1 cellular context compared by ENCODE assay signal in the genomic region with DNA sequence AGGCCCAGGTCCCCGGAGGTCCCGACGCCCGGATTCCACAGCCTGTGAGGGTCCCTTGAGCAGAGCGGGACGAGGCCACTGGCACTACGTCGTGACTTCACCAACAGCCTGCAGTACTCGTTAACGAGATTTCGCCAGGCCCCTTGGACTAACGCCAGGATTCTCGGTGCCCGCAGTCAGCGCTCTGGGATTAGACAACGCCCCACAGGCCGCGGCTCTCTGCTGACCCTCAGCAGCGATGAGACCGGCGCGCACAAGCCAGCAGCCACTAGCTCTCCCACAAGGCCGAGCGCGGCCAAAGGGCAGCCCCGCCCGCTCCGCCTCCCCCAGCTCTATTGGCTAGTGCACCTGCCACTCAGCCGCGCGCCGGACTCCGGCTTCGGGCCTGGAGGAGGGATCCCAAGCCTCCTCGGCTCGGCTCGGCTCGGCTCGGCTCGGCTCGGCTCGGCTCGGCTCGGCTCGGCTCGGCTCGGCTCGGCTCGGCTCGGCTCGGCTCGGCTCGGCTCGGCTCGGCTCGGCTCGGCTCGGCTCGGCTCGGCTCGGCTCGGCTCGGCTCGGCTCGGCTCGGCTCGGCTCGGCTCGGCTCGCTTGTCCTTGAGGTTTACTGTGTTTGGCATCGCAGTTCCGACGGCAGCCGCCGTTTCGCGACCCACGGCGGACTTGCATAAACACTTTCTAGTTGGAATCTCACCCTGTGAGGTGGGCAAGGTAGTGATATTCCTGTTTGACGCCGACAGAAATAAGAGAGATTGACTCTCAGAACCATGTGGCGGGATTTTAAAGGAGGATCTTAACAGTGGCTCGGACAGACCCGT.
TF ChIP-seq lines count a peak whose summit lies in the region.

No MANE protein-coding gene starts in this region.

TF ChIP-seq in HepG2, 621 proteins besides CTCF, POLR2A, EP300 and RAD21 (continued from another document and continues in another):
- TF ChIP-seq, protein P1, sequence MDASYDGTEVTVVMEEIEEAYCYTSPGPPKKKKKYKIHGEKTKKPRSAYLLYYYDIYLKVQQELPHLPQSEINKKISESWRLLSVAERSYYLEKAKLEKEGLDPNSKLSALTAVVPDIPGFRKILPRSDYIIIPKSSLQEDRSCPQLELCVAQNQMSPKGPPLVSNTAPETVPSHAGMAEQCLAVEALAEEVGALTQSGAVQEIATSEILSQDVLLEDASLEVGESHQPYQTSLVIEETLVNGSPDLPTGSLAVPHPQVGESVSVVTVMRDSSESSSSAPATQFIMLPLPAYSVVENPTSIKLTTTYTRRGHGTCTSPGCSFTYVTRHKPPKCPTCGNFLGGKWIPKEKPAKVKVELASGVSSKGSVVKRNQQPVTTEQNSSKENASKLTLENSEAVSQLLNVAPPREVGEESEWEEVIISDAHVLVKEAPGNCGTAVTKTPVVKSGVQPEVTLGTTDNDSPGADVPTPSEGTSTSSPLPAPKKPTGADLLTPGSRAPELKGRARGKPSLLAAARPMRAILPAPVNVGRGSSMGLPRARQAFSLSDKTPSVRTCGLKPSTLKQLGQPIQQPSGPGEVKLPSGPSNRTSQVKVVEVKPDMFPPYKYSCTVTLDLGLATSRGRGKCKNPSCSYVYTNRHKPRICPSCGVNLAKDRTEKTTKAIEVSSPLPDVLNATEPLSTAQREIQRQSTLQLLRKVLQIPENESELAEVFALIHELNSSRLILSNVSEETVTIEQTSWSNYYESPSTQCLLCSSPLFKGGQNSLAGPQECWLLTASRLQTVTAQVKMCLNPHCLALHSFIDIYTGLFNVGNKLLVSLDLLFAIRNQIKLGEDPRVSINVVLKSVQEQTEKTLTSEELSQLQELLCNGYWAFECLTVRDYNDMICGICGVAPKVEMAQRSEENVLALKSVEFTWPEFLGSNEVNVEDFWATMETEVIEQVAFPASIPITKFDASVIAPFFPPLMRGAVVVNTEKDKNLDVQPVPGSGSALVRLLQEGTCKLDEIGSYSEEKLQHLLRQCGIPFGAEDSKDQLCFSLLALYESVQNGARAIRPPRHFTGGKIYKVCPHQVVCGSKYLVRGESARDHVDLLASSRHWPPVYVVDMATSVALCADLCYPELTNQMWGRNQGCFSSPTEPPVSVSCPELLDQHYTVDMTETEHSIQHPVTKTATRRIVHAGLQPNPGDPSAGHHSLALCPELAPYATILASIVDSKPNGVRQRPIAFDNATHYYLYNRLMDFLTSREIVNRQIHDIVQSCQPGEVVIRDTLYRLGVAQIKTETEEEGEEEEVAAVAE (CRISPR knock-in tag; IDR thresholded peaks at IDR 0.05; ENCODE audit: borderline replicate concordance): 0 out of 2 replicates have a peak, but pooled peaks have one; percentile 41
- TF ChIP-seq NR2F1 (CRISPR knock-in tag; IDR thresholded peaks at IDR 0.05) (peak; percentile 35 to 42; a peak in 1 of 4 replicates), BHLHE40 (IDR thresholded peaks at IDR 0.05; ENCODE audit: low read length) (0 out of 2 replicates have a peak, but pooled peaks have one; percentile 31), AKAP8 (CRISPR knock-in tag; IDR thresholded peaks at IDR 0.05) (no peak), ZNF678 (CRISPR knock-in tag; IDR thresholded peaks at IDR 0.05) (0 out of 2 replicates have a peak, but pooled peaks have one; percentile 46), ZNF746 (CRISPR knock-in tag; IDR thresholded peaks at IDR 0.05) (0 out of 2 replicates have a peak, but pooled peaks have one; percentile 30), PAF1 (CRISPR knock-in tag; IDR thresholded peaks at IDR 0.05) (no peak), MTF1 (CRISPR knock-in tag; IDR thresholded peaks at IDR 0.05) (no peak), PRPF4 (IDR thresholded peaks at IDR 0.05; ENCODE audit: low read depth, low read length, poor library complexity, severe bottlenecking) (no peak), KLF9 (CRISPR knock-in tag; IDR thresholded peaks at IDR 0.05; ENCODE audit: low read depth) (no peak), NFKBIZ (CRISPR knock-in tag; IDR thresholded peaks at IDR 0.05) (peak; percentile 69; the same call in 1 of the 2 replicates), ZNF546 (CRISPR knock-in tag; conservative IDR thresholded peaks at IDR 0.05) (peak; percentile 76; the same call in 1 of the 2 replicates), ZMAT3 (CRISPR knock-in tag; conservative IDR thresholded peaks at IDR 0.05) (peak; percentile 95), ZNF430 (CRISPR knock-in tag; IDR thresholded peaks at IDR 0.05) (peak; percentile 88), BORCS8-MEF2B (CRISPR knock-in tag; IDR thresholded peaks at IDR 0.05) (peak; percentile 83), ZNF10 (CRISPR knock-in tag; IDR thresholded peaks at IDR 0.05; ENCODE audit: borderline replicate concordance, low read depth) (no peak), CBFB (CRISPR knock-in tag; IDR thresholded peaks at IDR 0.05) (peak; percentile 52), NBN (conservative IDR thresholded peaks at IDR 0.05) (no peak), ZNF333 (CRISPR knock-in tag; IDR thresholded peaks at IDR 0.05; ENCODE audit: borderline replicate concordance) (no peak; the same call in 1 of the 2 replicates), ZNF709 (CRISPR knock-in tag; IDR thresholded peaks at IDR 0.05) (no peak), CEBPG (CRISPR knock-in tag; IDR thresholded peaks at IDR 0.05) (0 out of 2 replicates have a peak, but pooled peaks have one; percentile 17), AGO1 (IDR thresholded peaks at IDR 0.05; ENCODE audit: low read depth, low read length, poor library complexity, severe bottlenecking) (no peak), ZFP37 (CRISPR knock-in tag; IDR thresholded peaks at IDR 0.05; ENCODE audit: borderline replicate concordance) (peak; percentile 81)
- TF ChIP-seq, protein P2, sequence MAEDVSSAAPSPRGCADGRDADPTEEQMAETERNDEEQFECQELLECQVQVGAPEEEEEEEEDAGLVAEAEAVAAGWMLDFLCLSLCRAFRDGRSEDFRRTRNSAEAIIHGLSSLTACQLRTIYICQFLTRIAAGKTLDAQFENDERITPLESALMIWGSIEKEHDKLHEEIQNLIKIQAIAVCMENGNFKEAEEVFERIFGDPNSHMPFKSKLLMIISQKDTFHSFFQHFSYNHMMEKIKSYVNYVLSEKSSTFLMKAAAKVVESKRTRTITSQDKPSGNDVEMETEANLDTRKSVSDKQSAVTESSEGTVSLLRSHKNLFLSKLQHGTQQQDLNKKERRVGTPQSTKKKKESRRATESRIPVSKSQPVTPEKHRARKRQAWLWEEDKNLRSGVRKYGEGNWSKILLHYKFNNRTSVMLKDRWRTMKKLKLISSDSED (CRISPR knock-in tag; IDR thresholded peaks at IDR 0.05): no peak
- TF ChIP-seq, protein P3, sequence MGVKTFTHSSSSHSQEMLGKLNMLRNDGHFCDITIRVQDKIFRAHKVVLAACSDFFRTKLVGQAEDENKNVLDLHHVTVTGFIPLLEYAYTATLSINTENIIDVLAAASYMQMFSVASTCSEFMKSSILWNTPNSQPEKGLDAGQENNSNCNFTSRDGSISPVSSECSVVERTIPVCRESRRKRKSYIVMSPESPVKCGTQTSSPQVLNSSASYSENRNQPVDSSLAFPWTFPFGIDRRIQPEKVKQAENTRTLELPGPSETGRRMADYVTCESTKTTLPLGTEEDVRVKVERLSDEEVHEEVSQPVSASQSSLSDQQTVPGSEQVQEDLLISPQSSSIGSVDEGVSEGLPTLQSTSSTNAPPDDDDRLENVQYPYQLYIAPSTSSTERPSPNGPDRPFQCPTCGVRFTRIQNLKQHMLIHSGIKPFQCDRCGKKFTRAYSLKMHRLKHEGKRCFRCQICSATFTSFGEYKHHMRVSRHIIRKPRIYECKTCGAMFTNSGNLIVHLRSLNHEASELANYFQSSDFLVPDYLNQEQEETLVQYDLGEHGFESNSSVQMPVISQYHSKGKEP (CRISPR knock-in tag; IDR thresholded peaks at IDR 0.05): no peak; the same call in 1 of the 2 replicates
- TF ChIP-seq, protein P4, sequence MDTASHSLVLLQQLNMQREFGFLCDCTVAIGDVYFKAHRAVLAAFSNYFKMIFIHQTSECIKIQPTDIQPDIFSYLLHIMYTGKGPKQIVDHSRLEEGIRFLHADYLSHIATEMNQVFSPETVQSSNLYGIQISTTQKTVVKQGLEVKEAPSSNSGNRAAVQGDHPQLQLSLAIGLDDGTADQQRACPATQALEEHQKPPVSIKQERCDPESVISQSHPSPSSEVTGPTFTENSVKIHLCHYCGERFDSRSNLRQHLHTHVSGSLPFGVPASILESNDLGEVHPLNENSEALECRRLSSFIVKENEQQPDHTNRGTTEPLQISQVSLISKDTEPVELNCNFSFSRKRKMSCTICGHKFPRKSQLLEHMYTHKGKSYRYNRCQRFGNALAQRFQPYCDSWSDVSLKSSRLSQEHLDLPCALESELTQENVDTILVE (CRISPR knock-in tag; IDR thresholded peaks at IDR 0.05): peak; percentile 88
- TF ChIP-seq, protein P5, sequence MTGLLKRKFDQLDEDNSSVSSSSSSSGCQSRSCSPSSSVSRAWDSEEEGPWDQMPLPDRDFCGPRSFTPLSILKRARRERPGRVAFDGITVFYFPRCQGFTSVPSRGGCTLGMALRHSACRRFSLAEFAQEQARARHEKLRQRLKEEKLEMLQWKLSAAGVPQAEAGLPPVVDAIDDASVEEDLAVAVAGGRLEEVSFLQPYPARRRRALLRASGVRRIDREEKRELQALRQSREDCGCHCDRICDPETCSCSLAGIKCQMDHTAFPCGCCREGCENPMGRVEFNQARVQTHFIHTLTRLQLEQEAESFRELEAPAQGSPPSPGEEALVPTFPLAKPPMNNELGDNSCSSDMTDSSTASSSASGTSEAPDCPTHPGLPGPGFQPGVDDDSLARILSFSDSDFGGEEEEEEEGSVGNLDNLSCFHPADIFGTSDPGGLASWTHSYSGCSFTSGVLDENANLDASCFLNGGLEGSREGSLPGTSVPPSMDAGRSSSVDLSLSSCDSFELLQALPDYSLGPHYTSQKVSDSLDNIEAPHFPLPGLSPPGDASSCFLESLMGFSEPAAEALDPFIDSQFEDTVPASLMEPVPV (CRISPR knock-in tag; IDR thresholded peaks at IDR 0.05): peak; percentile 82
- TF ChIP-seq, protein P6, sequence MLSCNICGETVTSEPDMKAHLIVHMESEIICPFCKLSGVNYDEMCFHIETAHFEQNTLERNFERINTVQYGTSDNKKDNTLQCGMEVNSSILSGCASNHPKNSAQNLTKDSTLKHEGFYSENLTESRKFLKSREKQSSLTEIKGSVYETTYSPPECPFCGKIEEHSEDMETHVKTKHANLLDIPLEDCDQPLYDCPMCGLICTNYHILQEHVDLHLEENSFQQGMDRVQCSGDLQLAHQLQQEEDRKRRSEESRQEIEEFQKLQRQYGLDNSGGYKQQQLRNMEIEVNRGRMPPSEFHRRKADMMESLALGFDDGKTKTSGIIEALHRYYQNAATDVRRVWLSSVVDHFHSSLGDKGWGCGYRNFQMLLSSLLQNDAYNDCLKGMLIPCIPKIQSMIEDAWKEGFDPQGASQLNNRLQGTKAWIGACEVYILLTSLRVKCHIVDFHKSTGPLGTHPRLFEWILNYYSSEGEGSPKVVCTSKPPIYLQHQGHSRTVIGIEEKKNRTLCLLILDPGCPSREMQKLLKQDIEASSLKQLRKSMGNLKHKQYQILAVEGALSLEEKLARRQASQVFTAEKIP (CRISPR knock-in tag; IDR thresholded peaks at IDR 0.05; ENCODE audit: borderline replicate concordance): no peak
- TF ChIP-seq, protein P7, sequence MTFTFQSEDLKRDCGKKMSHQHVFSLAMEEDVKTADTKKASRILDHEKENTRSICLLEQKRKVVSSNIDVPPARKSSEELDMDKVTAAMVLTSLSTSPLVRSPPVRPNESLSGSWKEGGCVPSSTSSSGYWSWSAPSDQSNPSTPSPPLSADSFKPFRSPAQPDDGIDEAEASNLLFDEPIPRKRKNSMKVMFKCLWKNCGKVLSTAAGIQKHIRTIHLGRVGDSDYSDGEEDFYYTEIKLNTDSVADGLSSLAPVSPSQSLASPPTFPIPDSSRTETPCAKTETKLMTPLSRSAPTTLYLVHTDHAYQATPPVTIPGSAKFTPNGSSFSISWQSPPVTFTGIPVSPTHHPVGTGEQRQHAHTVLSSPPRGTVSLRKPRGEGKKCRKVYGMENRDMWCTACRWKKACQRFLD (CRISPR knock-in tag; IDR thresholded peaks at IDR 0.05; ENCODE audit: borderline replicate concordance): peak; percentile 79
- TF ChIP-seq, protein P8, sequence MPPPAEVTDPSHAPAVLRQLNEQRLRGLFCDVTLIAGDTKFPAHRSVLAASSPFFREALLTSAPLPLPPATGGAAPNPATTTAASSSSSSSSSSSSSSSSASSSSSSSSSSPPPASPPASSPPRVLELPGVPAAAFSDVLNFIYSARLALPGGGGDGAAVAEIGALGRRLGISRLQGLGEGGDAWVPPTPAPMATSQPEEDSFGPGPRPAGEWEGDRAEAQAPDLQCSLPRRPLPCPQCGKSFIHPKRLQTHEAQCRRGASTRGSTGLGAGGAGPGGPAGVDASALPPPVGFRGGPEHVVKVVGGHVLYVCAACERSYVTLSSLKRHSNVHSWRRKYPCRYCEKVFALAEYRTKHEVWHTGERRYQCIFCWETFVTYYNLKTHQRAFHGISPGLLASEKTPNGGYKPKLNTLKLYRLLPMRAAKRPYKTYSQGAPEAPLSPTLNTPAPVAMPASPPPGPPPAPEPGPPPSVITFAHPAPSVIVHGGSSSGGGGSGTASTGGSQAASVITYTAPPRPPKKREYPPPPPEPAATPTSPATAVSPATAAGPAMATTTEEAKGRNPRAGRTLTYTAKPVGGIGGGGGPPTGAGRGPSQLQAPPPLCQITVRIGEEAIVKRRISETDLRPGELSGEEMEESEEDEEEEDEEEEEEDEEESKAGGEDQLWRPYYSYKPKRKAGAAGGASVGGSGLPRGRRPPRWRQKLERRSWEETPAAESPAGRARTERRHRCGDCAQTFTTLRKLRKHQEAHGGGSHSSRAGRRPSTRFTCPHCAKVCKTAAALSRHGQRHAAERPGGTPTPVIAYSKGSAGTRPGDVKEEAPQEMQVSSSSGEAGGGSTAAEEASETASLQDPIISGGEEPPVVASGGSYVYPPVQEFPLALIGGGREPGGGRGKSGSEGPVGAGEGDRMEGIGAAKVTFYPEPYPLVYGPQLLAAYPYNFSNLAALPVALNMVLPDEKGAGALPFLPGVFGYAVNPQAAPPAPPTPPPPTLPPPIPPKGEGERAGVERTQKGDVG (CRISPR knock-in tag; IDR thresholded peaks at IDR 0.05; ENCODE audit: borderline replicate concordance): 0 out of 2 replicates have a peak, but pooled peaks have one; percentile 65
- TF ChIP-seq, protein P9, sequence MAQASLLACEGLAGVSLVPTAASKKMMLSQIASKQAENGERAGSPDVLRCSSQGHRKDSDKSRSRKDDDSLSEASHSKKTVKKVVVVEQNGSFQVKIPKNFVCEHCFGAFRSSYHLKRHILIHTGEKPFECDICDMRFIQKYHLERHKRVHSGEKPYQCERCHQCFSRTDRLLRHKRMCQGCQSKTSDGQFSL (CRISPR knock-in tag; IDR thresholded peaks at IDR 0.05): no peak
- TF ChIP-seq, protein P10, sequence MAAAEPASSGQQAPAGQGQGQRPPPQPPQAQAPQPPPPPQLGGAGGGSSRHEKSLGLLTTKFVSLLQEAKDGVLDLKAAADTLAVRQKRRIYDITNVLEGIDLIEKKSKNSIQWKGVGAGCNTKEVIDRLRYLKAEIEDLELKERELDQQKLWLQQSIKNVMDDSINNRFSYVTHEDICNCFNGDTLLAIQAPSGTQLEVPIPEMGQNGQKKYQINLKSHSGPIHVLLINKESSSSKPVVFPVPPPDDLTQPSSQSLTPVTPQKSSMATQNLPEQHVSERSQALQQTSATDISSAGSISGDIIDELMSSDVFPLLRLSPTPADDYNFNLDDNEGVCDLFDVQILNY (CRISPR knock-in tag; conservative IDR thresholded peaks at IDR 0.05): 0 out of 2 replicates have a peak, but pooled peaks have one; percentile 25
- TF ChIP-seq, protein P11, sequence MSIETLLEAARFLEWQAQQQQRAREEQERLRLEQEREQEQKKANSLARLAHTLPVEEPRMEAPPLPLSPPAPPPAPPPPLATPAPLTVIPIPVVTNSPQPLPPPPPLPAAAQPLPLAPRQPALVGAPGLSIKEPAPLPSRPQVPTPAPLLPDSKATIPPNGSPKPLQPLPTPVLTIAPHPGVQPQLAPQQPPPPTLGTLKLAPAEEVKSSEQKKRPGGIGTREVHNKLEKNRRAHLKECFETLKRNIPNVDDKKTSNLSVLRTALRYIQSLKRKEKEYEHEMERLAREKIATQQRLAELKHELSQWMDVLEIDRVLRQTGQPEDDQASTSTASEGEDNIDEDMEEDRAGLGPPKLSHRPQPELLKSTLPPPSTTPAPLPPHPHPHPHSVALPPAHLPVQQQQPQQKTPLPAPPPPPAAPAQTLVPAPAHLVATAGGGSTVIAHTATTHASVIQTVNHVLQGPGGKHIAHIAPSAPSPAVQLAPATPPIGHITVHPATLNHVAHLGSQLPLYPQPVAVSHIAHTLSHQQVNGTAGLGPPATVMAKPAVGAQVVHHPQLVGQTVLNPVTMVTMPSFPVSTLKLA (IDR thresholded peaks at IDR 0.05): no peak
